20 cellular contexts compared by ENCODE assay signal in genomic region chr6:55918639-55919038, GRCh38. TPM values are rescaled to one million over a fixed set of nuclear protein-coding genes. Genes with fewer than 3 reads are reported as not detected.
DNase-seq lines count a peak whose midpoint lies in the region; ATAC-seq and TF ChIP-seq lines count a peak whose summit lies in the region.
"Had no signal": no experiment of that assay in that cellular context is flagged by ENCODE, and none has a peak within 500 bp of the region (broad histone marks: within the 10 kb centered on the region; RNA-seq: fewer than 3 reads in every experiment).

No MANE protein-coding gene starts in this region.

- H3K4me3 Mint-ChIP-seq in HFFc6, result no peak overlapping the region
- H3K4me3 Mint-ChIP-seq in activated T-cell treated with anti-CD3 and anti-CD28 coated beads, Interleukin-2, amount 50 U/mL, for 72 hours, result no peak overlapping the region
- H3K4me3 Mint-ChIP-seq: activated CD8-positive, alpha-beta T cell treated with anti-CD3 and anti-CD28 coated beads for 36 hours; dendritic cell treated with granulocyte-macrophage colony-stimulating factor and Interleukin-4, amounts not matched to agents 40 ng/mL and 50 ng/mL, for 4 days; natural killer cell had no signal

- H3K9ac ChIP-seq in Karpas-422 (ENCODE audit: low read length), result no peak overlapping the region

- H3K27me3 ChIP-seq in foreskin keratinocyte, result no peaks in the 10 kb centered on the region
- no peaks in the 10 kb centered on the region for H3K27me3 ChIP-seq in Karpas-422 (ENCODE audit: low read length)

- H3K9me3 Mint-ChIP-seq in HFFc6, result no peaks in the 10 kb centered on the region
- H3K9me3 Mint-ChIP-seq in activated T-cell treated with anti-CD3 and anti-CD28 coated beads, Interleukin-2, amount 50 U/mL, for 72 hours, result peaks cover 3 to 4% of the 10 kb centered on the region in 2 donors
- H3K9me3 Mint-ChIP-seq: dendritic cell treated with granulocyte-macrophage colony-stimulating factor and Interleukin-4, amounts not matched to agents 40 ng/mL and 50 ng/mL, for 4 days had no signal

- H3K27me3 Mint-ChIP-seq in HFFc6 (ENCODE audit: insufficient read depth), result peaks cover 6% of the 10 kb centered on the region; the same call in 1 of the 2 replicates
- H3K27me3 Mint-ChIP-seq in activated T-cell treated with anti-CD3 and anti-CD28 coated beads, Interleukin-2, amount 50 U/mL, for 72 hours (ENCODE audit: low read depth), result no peaks in the 10 kb centered on the region
- H3K27me3 Mint-ChIP-seq: activated CD8-positive, alpha-beta T cell treated with anti-CD3 and anti-CD28 coated beads for 36 hours; dendritic cell treated with granulocyte-macrophage colony-stimulating factor and Interleukin-4, amounts not matched to agents 40 ng/mL and 50 ng/mL, for 4 days had no signal

- no peak overlapping the region for H3K4me2 ChIP-seq in Karpas-422 (ENCODE audit: low read depth, low read length, poor library complexity, severe bottlenecking)
- H3K4me2 ChIP-seq: PC-9 had no signal

- H3K4me1 ChIP-seq in foreskin keratinocyte, result peaks cover 14% of the 10 kb centered on the region
- H3K4me1 ChIP-seq in Karpas-422 (ENCODE audit: low read length), result no peaks in the 10 kb centered on the region
- H3K4me1 ChIP-seq: HAP-1 had no signal

- H3K4me3 ChIP-seq in Karpas-422 (ENCODE audit: low read length), result no peak overlapping the region
- H3K4me3 ChIP-seq: GM12878, HAP-1, lung, PC-9 had no signal

- H3K36me3 Mint-ChIP-seq in HFFc6 (ENCODE audit: low read depth), result no peaks in the 10 kb centered on the region; the same call in 1 of the 2 replicates
- peaks cover 0 to 2% of the 10 kb centered on the region in 2 donors for H3K36me3 Mint-ChIP-seq in activated T-cell treated with anti-CD3 and anti-CD28 coated beads, Interleukin-2, amount 50 U/mL, for 72 hours (ENCODE audit: insufficient read depth in 2 of 2)
- H3K36me3 Mint-ChIP-seq: natural killer cell had no signal

- H3K27ac ChIP-seq in foreskin keratinocyte (peak overlapping the region; percentile 7), Karpas-422 (ENCODE audit: low read length) (no peak overlapping the region)
- H3K27ac ChIP-seq: PC-9, VCaP had no signal

- peak; percentile 86 for ATAC-seq in foreskin keratinocyte
- no peak for ATAC-seq in GM18498 (IDR thresholded peaks at IDR 0.05; ENCODE audit: unreplicated experiment)
- ATAC-seq in activated T-cell treated with anti-CD3 and anti-CD28 coated beads, Interleukin-2, amount 50 U/mL, for 72 hours (replicated peaks in 1 of 2), result no peak
- ATAC-seq: activated CD8-positive, alpha-beta T cell treated with anti-CD3 and anti-CD28 coated beads for 36 hours; esophagus mucosa; GM12878; natural killer cell had no signal

- H3K4me1 Mint-ChIP-seq in HFFc6 (ENCODE audit: low read depth), result peaks cover 37% of the 10 kb centered on the region
- H3K4me1 Mint-ChIP-seq in activated T-cell treated with anti-CD3 and anti-CD28 coated beads, Interleukin-2, amount 50 U/mL, for 72 hours (ENCODE audit: low read depth), result no peaks in the 10 kb centered on the region
- H3K4me1 Mint-ChIP-seq: natural killer cell had no signal

- no peak overlapping the region for H2AFZ ChIP-seq in Karpas-422 (ENCODE audit: low read length)
- H2AFZ ChIP-seq: PC-9 had no signal

- H4K20me1 ChIP-seq in Karpas-422 (ENCODE audit: insufficient read depth, low read depth, low read length), result no peaks in the 10 kb centered on the region

- peak; percentile 52 for DNase-seq in A172 (ENCODE audit: low spot score)
- DNase-seq in HFFc6, result peak; percentile 63
- DNase-seq in astrocyte of the hippocampus (ENCODE audit: low read depth, low spot score), result peak; percentile 26
- peak; percentile 54 to 75 for DNase-seq in foreskin keratinocyte
- DNase-seq in activated T-cell treated with anti-CD3 and anti-CD28 coated beads, Interleukin-2, amount 50 U/mL, for 72 hours, result no peak
- no peak for DNase-seq in NOMO-1 treated with dmso at 0.1 percent for 144 hours (lab: John Stamatoyannopoulos, UW; ENCODE audit: unreplicated experiment)
- DNase-seq in Karpas-422, result no peak
- DNase-seq: 8988T; activated CD8-positive, alpha-beta T cell treated with anti-CD3 and anti-CD28 coated beads for 36 hours; natural killer cell; NCI-H2029; NCI-H510A treated with DMSO at 0.1 percent for 48 hours; PC-9 had no signal

- no peaks in the 10 kb centered on the region for H3K79me2 ChIP-seq in Karpas-422 (ENCODE audit: low read length)

- TF ChIP-seq CTCF in HFFc6 (IDR thresholded peaks at IDR 0.05) (no peak), foreskin keratinocyte (conservative IDR thresholded peaks at IDR 0.05) (no peak)

- no peaks in the 10 kb centered on the region for H3K9me2 ChIP-seq in Karpas-422 (replicated peaks; ENCODE audit: insufficient read depth, low read length)

- H3K27ac Mint-ChIP-seq in HFFc6, result no peak overlapping the region
- no peak overlapping the region for H3K27ac Mint-ChIP-seq in activated T-cell treated with anti-CD3 and anti-CD28 coated beads, Interleukin-2, amount 50 U/mL, for 72 hours
- H3K27ac Mint-ChIP-seq: activated CD8-positive, alpha-beta T cell treated with anti-CD3 and anti-CD28 coated beads for 36 hours; dendritic cell treated with granulocyte-macrophage colony-stimulating factor and Interleukin-4, amounts not matched to agents 40 ng/mL and 50 ng/mL, for 4 days; natural killer cell had no signal

- no peaks in the 10 kb centered on the region for H3K36me3 ChIP-seq in Karpas-422 (ENCODE audit: insufficient read depth, low read length)
- H3K36me3 ChIP-seq: HAP-1 had no signal

- H3K9me3 ChIP-seq in Karpas-422 (ENCODE audit: low read length), result no peaks in the 10 kb centered on the region
- H3K9me3 ChIP-seq: HAP-1 had no signal

RNA-seq across cellular contexts. Expression of gene BMP5, which starts 43.2 kb away (rescaled TPM):
- total RNA-seq in A172 (2014; rRNA removed; shearing (Covaris generic)), result 0.17 TPM in 1 of 2 replicates, not detected in the other
- total RNA-seq in HFFc6 (2021; fragmentation: NEBNext Ultra II Directional; extraction: Animal tissue kit (Norgen Biotek cat#: 25700)), result not detected
- total RNA-seq in foreskin keratinocyte, result not detected in 2 replicates
- not detected in 2 replicates for polyA plus RNA-seq in foreskin keratinocyte
- total RNA-seq in activated T-cell treated with anti-CD3 and anti-CD28 coated beads, Interleukin-2, amount 50 U/mL, for 72 hours, result not detected
- total RNA-seq in Karpas-422 (2014; rRNA removed; shearing (Covaris generic); ENCODE audit: low replicate concordance), result not detected in 2 replicates
- total RNA-seq: activated CD8-positive, alpha-beta T cell treated with anti-CD3 and anti-CD28 coated beads for 36 hours; GM12878; natural killer cell had no signal
- polyA plus RNA-seq: GM12878 had no signal

Comparison
In these comparisons a context has a peak if more than half of its experiments do, and no peak if none do; other contexts are left out.
1. DNase-seq: peak in A172 (single experiment), HFFc6 (single experiment), astrocyte of the hippocampus (single experiment) and foreskin keratinocyte (2 of 2); none in activated T-cell treated with anti-CD3 and anti-CD28 coated beads, Interleukin-2, amount 50 U/mL, for 72 hours (0 of 2), NOMO-1 treated with dmso at 0.1 percent for 144 hours (single experiment) and Karpas-422 (single experiment).